Comparison of ENCODE assay signal across 8 cellular contexts in the genomic region with DNA sequence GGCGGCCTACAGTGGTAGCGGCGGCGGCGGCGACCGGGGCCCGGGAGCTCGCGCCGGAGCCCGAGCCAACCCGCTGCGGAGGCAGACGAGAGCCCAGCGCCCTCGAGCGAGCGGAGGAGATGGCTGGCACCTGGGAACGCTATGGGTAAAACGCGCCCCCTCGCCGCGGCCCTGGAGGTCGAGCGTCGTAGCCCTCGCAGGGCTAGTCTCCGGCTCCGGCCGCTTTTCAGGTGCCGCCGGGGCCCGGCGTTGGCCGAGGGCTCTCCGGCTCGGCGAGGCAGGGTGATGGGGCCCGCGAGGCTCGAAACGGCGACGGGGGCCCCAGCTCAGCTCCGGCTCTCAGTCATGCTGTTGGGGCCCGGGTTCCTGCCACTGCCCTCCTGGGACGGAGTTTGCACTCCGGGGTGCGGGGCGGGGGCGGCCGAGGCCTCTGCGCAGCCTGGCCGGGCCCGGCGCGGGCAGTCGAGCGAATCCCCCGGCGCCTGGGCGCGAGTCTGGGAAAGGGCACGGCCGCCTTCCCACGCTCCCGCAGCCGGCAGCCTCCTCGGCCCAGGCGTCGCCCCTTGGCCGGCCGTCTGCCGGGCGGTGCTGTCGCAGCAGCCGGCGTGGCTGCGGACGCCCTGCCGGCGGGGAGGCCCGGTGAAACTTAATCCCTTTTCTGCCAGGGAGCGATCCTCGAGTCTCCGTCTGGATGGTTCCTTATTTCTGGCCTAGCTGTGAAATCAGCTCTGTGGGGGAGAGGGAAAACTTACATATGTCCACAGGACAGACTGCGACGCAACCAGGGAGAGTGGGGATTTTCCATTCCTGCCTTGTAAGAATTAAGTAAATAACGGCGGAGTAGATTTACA. TPM values are rescaled to one million over a fixed set of nuclear protein-coding genes. Genes with fewer than 3 reads are reported as not detected.
DNase-seq lines count a peak whose midpoint lies in the region; ATAC-seq and TF ChIP-seq lines count a peak whose summit lies in the region.

No MANE protein-coding gene starts in this region.

- 30% methylated on average over 24 of the region's 92 CpGs for WGBS in mammary epithelial cell (ENCODE audit: low coverage, missing lambda C conversion rate)
- 1 to 55% (median 4%) methylated on average over 12 to 92 of the region's 92 CpGs for WGBS in spleen, 5 donors

- no peaks in the 10 kb centered on the region for H4K20me1 ChIP-seq in mammary epithelial cell (ENCODE audit: insufficient read depth, low read length)

- H3K4me1 ChIP-seq in mammary epithelial cell (ENCODE audit: insufficient read depth, low read length) (no peaks in the 10 kb centered on the region), spleen (peaks cover 0 to 8% (median 0%) of the 10 kb centered on the region in 6 donors)

- H3K36me3 ChIP-seq in mammary epithelial cell (ENCODE audit: insufficient read depth, low read length) (no peaks in the 10 kb centered on the region), spleen (no peaks in the 10 kb centered on the region)

- peak; percentile 46 for ATAC-seq in GM19043 (IDR thresholded peaks at IDR 0.05; ENCODE audit: low read depth, unreplicated experiment)

- peak overlapping the region; percentile 78 for H3K4me2 ChIP-seq in mammary epithelial cell (ENCODE audit: insufficient read depth, low read depth, low read length)

- peaks cover 39% of the 10 kb centered on the region for H3K79me2 ChIP-seq in mammary epithelial cell (ENCODE audit: insufficient read depth, low read length)

- peaks cover 19% of the 10 kb centered on the region for H3K27me3 Mint-ChIP-seq in T-helper 2 cell treated with Interferon-gamma antibody and Interleukin-4, amounts not matched to agents 5 μg/mL and 100 μg/mL, for 36 hours (ENCODE audit: low read depth)

- H3K27ac ChIP-seq in mammary epithelial cell (ENCODE audit: insufficient read depth, low read depth, low read length) (peak overlapping the region; percentile 41), spleen (peak overlapping the region; percentile 66 to 87 (median 84))

- H3K9me3 Mint-ChIP-seq in T-helper 2 cell treated with Interferon-gamma antibody and Interleukin-4, amounts not matched to agents 5 μg/mL and 100 μg/mL, for 36 hours, result no peaks in the 10 kb centered on the region

- no peaks in the 10 kb centered on the region for H3K27me3 ChIP-seq in mammary epithelial cell (ENCODE audit: insufficient read depth, low read length)
- H3K27me3 ChIP-seq in spleen (replicated peaks in 1 of 7), result peaks cover 0 to 34% (median 0%) of the 10 kb centered on the region in 7 donors

- DNase-seq in ACHN (peak; percentile 19), HK-2 (ENCODE audit: unreplicated experiment) (peak; percentile 48), mammary epithelial cell (peak; percentile 41), iris pigment epithelial cell (ENCODE audit: low read depth) (peak; percentile 56), spleen (peak; percentile 79), SHP77 treated with DMSO at 0.1 percent for 48 hours (lab: John Stamatoyannopoulos, UW) (no peak)
- peak; percentile 21 for DNase-seq in T-helper 2 cell treated with Interferon-gamma antibody and Interleukin-4, amounts not matched to agents 5 μg/mL and 100 μg/mL, for 36 hours (ENCODE audit: low spot score)

- H3K36me3 Mint-ChIP-seq in T-helper 2 cell treated with Interferon-gamma antibody and Interleukin-4, amounts not matched to agents 5 μg/mL and 100 μg/mL, for 36 hours (ENCODE audit: low read depth), result no peaks in the 10 kb centered on the region

- intact Hi-C loops in mammary epithelial cell (cut with micrococcal nuclease) (loop anchor here (1.0 to 5.0 kb wide), 2 partner anchors 41 to 49 kb away; a partner anchor contains a TSS), spleen (cut with DNase I; ENCODE audit: low total_unique reads) (no loop called here)

- H2AFZ ChIP-seq in mammary epithelial cell (ENCODE audit: low read depth, low read length), result peak overlapping the region; percentile 85

- TF ChIP-seq CTCF in mammary epithelial cell (conservative IDR thresholded peaks at IDR 0.05 in 1 of 2, IDR thresholded peaks at IDR 0.05 in 1 of 2; ENCODE audit: extremely low read depth in 1 of 2, insufficient read depth in 1 of 2, low read depth in 1 of 2, low read length in 2 of 2) (no peak), spleen (IDR thresholded peaks at IDR 0.05 in 8 of 11, conservative IDR thresholded peaks at IDR 0.05 in 3 of 11) (no peak)

- peaks cover 14% of the 10 kb centered on the region for H3K4me1 Mint-ChIP-seq in T-helper 2 cell treated with Interferon-gamma antibody and Interleukin-4, amounts not matched to agents 5 μg/mL and 100 μg/mL, for 36 hours (ENCODE audit: low read depth)

- dilution Hi-C loops in mammary epithelial cell (cut with HindIII; ENCODE audit: low sequenced_read_pairs), result no loop called here

- H3K4me3 Mint-ChIP-seq in T-helper 2 cell treated with Interferon-gamma antibody and Interleukin-4, amounts not matched to agents 5 μg/mL and 100 μg/mL, for 36 hours, result peak overlapping the region; percentile 76

- H3K27ac Mint-ChIP-seq in T-helper 2 cell treated with Interferon-gamma antibody and Interleukin-4, amounts not matched to agents 5 μg/mL and 100 μg/mL, for 36 hours, result peak overlapping the region; percentile 69

- no peaks in the 10 kb centered on the region for H3K9me3 ChIP-seq in mammary epithelial cell (replicated peaks; ENCODE audit: insufficient read depth, low read length)
- H3K9me3 ChIP-seq in spleen, result no peaks in the 10 kb centered on the region

- CTCF ChIA-PET in mammary epithelial cell (lab: Charles Lee; ENCODE audit: low non-redundant PET), result no interaction called here

- H3K9ac ChIP-seq in mammary epithelial cell (ENCODE audit: insufficient read depth, low read length), result peak overlapping the region; percentile 59

- in situ Hi-C loops in ACHN (cut with HindIII; ENCODE audit: low pct_ligation_motif_present, low pct_unique_long_range_greater_than_20kb, low sequenced_read_pairs), result no loop called here
- in situ Hi-C loops in mammary epithelial cell (cut with MboI; ENCODE audit: low sequenced_read_pairs in 2 of 2), result no loop called here

- peak overlapping the region; percentile 45 to 60 (median 58) for H3K4me3 ChIP-seq in mammary epithelial cell (replicated peaks in 1 of 3; ENCODE audit: insufficient read depth in 1 of 3, low read depth in 2 of 3, low read length in 3 of 3)
- H3K4me3 ChIP-seq in spleen, result peak overlapping the region; percentile 27 to 70 (median 38)

- no TSS peak for BruUV-seq in mammary epithelial cell (replicated peaks; lab: Mats Ljungman, UMichigan)

- no peak for TF ChIP-seq POLR2A in spleen (IDR thresholded peaks at IDR 0.05)

RNA-seq across cellular contexts. Expression of a gene that starts 0.8 kb away (rescaled TPM):
- total RNA-seq in mammary epithelial cell (10 to 100 TPM; 22.1 to 52.2 TPM), spleen (10 to 100 TPM in 6 of 7 donors, 1 to 10 TPM in 1; 9.1 to 11.9 (median 10.9) TPM)
- polyA plus RNA-seq in mammary epithelial cell (8.8 TPM), spleen (1 to 10 TPM in 1 of 3 donors, under 1 TPM in 2; 0.50 to 1.9 (median 0.72) TPM)
- 86.2 TPM for polyA minus RNA-seq in mammary epithelial cell

RNA-seq across cellular contexts. Expression of a gene that starts 49.0 kb away (rescaled TPM):
- total RNA-seq in mammary epithelial cell (not detected), spleen (not detected)
- polyA plus RNA-seq in mammary epithelial cell (not detected), spleen (under 1 TPM in 2 of 3 donors, not detected in 1; 0.03 to 0.06 TPM)
- polyA minus RNA-seq in mammary epithelial cell, result not detected

RNA-seq across cellular contexts. Expression of a gene that starts 50.9 kb away (rescaled TPM):
- total RNA-seq in mammary epithelial cell, result 10 to 100 TPM; 53.9 to 83.7 TPM
- 50.7 TPM for polyA plus RNA-seq in mammary epithelial cell
- 29.4 TPM for polyA minus RNA-seq in mammary epithelial cell
- 100 to 1,000 TPM in 6 of 7 donors, 10 to 100 TPM in 1; 91.7 to 579 (median 316) TPM for total RNA-seq in spleen
- 100 to 1,000 TPM; 125 to 372 (median 195) TPM for polyA plus RNA-seq in spleen
